8 cellular contexts compared by ENCODE assay signal in genomic region chr14:92039720-92040430, GRCh38.
A peak's percentile ranks its signal among the peaks of the same experiment; 100 is the strongest.
DNase-seq lines count a peak whose midpoint lies in the region; ATAC-seq and TF ChIP-seq lines count a peak whose summit lies in the region.

TRIP11 (minus strand) TSS chr14:92040059; CDS start chr14:92039685, 374 bp downstream.

- no peaks in the 10 kb centered on the region for H3K27me3 Mint-ChIP-seq in central memory CD8-positive, alpha-beta T cell

- in situ Hi-C loops in GM18951 (cut with MboI; ENCODE audit: low sequenced_read_pairs, unreplicated experiment), result no loop called here

- ATAC-seq in HG03196 (IDR thresholded peaks at IDR 0.05; ENCODE audit: unreplicated experiment), result peak; percentile 97
- ATAC-seq in central memory CD8-positive, alpha-beta T cell (replicated peaks; ENCODE audit: extremely low read depth, poor library complexity, severe bottlenecking), result peak; percentile 93

- H3K4me3 Mint-ChIP-seq in central memory CD8-positive, alpha-beta T cell, result peak within 1 kb of the TSS; percentile 94

- H3K27ac Mint-ChIP-seq in central memory CD8-positive, alpha-beta T cell (ENCODE audit: low read depth), result peak within 1 kb of the TSS; percentile 99

- H3K36me3 Mint-ChIP-seq in central memory CD8-positive, alpha-beta T cell (ENCODE audit: insufficient read depth), result peaks cover 13% of the 10 kb centered on the region

- DNase-seq in AG08396 (ENCODE audit: low spot score) (peak; percentile 94), NCI-H345 (lab: John Stamatoyannopoulos, UW) (peak; percentile 94), islet precursor cell (peak; percentile 97)
- peak; percentile 90 for DNase-seq in activated CD4-positive, CD25-positive, alpha-beta regulatory T cell treated with anti-CD3 and anti-CD28 coated beads, Interleukin-2, amount 50 U/mL, for 16 hours (ENCODE audit: low read depth, low spot score)
- DNase-seq in central memory CD8-positive, alpha-beta T cell (ENCODE audit: low spot score in 2 of 2), result peak; percentile 87 to 92
- peak; percentile 88 to 93 (median 91) for DNase-seq in stimulated activated CD4-positive, alpha-beta T cell treated with anti-CD3 and anti-CD28 coated beads, Interleukin-12 subunit alpha, Interleukin-12 subunit beta, amount 100 ng/mL, for 48 hours (ENCODE audit: low read depth in 2 of 3, low spot score in 1 of 3)

- H3K4me1 Mint-ChIP-seq in central memory CD8-positive, alpha-beta T cell, result peaks cover 47% of the 10 kb centered on the region

- H3K9me3 Mint-ChIP-seq in central memory CD8-positive, alpha-beta T cell, result no peaks in the 10 kb centered on the region

- TF ChIP-seq POLR2A in GM18951 (IDR thresholded peaks at IDR 0.05; ENCODE audit: extremely low read depth, insufficient read depth, insufficient read length), result peak; percentile 99

Comparison
In these comparisons a context has a peak if more than half of its experiments do, and no peak if none do; other contexts are left out.
1. Peak in every context shown above with its lines: DNase-seq and ATAC-seq.